ENCODE assay signal across 8 cellular contexts in genomic region chr16:56423584-56424403, GRCh38. TPM values are rescaled to one million over a fixed set of nuclear protein-coding genes. Genes with fewer than 3 reads are reported as not detected.
DNase-seq lines count a peak whose midpoint lies in the region; TF ChIP-seq lines count a peak whose summit lies in the region.

No MANE protein-coding gene starts in this region.

- peaks cover 43% of the 10 kb centered on the region for H3K4me1 Mint-ChIP-seq in activated naive CD4-positive, alpha-beta T cell treated with anti-CD3 and anti-CD28 coated beads, Interleukin-2, amount 10 ng/mL, durations not matched to agents 7 days and 5 days
- H3K4me1 Mint-ChIP-seq in endodermal cell (peaks cover 36% of the 10 kb centered on the region), neural progenitor cell (peaks cover 35% of the 10 kb centered on the region)

- H3K36me3 ChIP-seq in endodermal cell (ENCODE audit: control insufficient read depth, insufficient read depth, low read length): no peaks in the 10 kb centered on the region
- no peaks in the 10 kb centered on the region for H3K36me3 ChIP-seq in neural progenitor cell

- no peak for TF ChIP-seq CTCF in endodermal cell (conservative IDR thresholded peaks at IDR 0.05)
- TF ChIP-seq CTCF in neural progenitor cell (IDR thresholded peaks at IDR 0.05): no peak

- peak overlapping the region; percentile 88 for H3K4me2 ChIP-seq in neural progenitor cell

- DNase-seq in activated naive CD4-positive, alpha-beta T cell treated with anti-CD3 and anti-CD28 coated beads, Interleukin-2, amount 10 ng/mL, durations not matched to agents 7 days and 5 days: no peak
- no peak for DNase-seq in activated naive CD4-positive, alpha-beta T cell treated with anti-CD3 and anti-CD28 coated beads, Interleukin-2, amount 50 U/mL, for 16 hours
- no peak for DNase-seq in endodermal cell
- no peak for DNase-seq in neural progenitor cell (ENCODE audit: low spot score)
- DNase-seq in NCI-H1930 (lab: John Stamatoyannopoulos, UW): no peak
- no peak for DNase-seq in NCI-H1417 (lab: John Stamatoyannopoulos, UW)
- no peak for DNase-seq in cortex of kidney (lab: John Stamatoyannopoulos, UW)

- no peaks in the 10 kb centered on the region for H3K27me3 Mint-ChIP-seq in activated naive CD4-positive, alpha-beta T cell treated with anti-CD3 and anti-CD28 coated beads, Interleukin-2, amount 10 ng/mL, durations not matched to agents 7 days and 5 days
- H3K27me3 Mint-ChIP-seq in endodermal cell (ENCODE audit: insufficient read depth): no peaks in the 10 kb centered on the region
- H3K27me3 Mint-ChIP-seq in neural progenitor cell (ENCODE audit: insufficient read depth, low read depth): peaks cover 5% of the 10 kb centered on the region

- H2AFZ ChIP-seq in neural progenitor cell (replicated peaks): no peak overlapping the region

- H4K20me1 ChIP-seq in neural progenitor cell (ENCODE audit: low read depth): peaks cover 58% of the 10 kb centered on the region

- peaks cover 5% of the 10 kb centered on the region for H3K36me3 Mint-ChIP-seq in activated naive CD4-positive, alpha-beta T cell treated with anti-CD3 and anti-CD28 coated beads, Interleukin-2, amount 10 ng/mL, durations not matched to agents 7 days and 5 days
- H3K36me3 Mint-ChIP-seq in endodermal cell (ENCODE audit: low read depth): peaks cover under 1% of the 10 kb centered on the region
- no peaks in the 10 kb centered on the region for H3K36me3 Mint-ChIP-seq in neural progenitor cell

- no peaks in the 10 kb centered on the region for H3K9me3 Mint-ChIP-seq in activated naive CD4-positive, alpha-beta T cell treated with anti-CD3 and anti-CD28 coated beads, Interleukin-2, amount 10 ng/mL, durations not matched to agents 7 days and 5 days
- H3K9me3 Mint-ChIP-seq in endodermal cell (no peaks in the 10 kb centered on the region), neural progenitor cell (no peaks in the 10 kb centered on the region)

- H3K27me3 ChIP-seq in endodermal cell (ENCODE audit: control insufficient read depth, insufficient read depth, low read length, poor library complexity, severe bottlenecking): no peaks in the 10 kb centered on the region
- H3K27me3 ChIP-seq in neural progenitor cell: peaks cover 15% of the 10 kb centered on the region

- H3K9me3 ChIP-seq in endodermal cell (ENCODE audit: control insufficient read depth, low read length) (no peaks in the 10 kb centered on the region), neural progenitor cell (ENCODE audit: low read depth) (no peaks in the 10 kb centered on the region)

- CTCF ChIA-PET in activated naive CD4-positive, alpha-beta T cell treated with anti-CD3 and anti-CD28 coated beads, Interleukin-2, amount 10 ng/mL, durations not matched to agents 7 days and 5 days (lab: Charles Lee): no interaction called here

- peak; percentile 48; the same call in 1 of the 2 replicates for TF ChIP-seq POLR2A in Raji (IDR thresholded peaks at IDR 0.05; ENCODE audit: insufficient read depth, low read depth, low read length)

- WGBS in endodermal cell (ENCODE audit: insufficient coverage in 1 of 2, insufficient read length in 1 of 2), 2 experiments: 39 to 42% methylated on average over 6 to 7 of the region's 7 CpGs

- peaks cover 60% of the 10 kb centered on the region for H3K79me2 ChIP-seq in neural progenitor cell (ENCODE audit: low read depth)

- H3K27ac Mint-ChIP-seq in activated naive CD4-positive, alpha-beta T cell treated with anti-CD3 and anti-CD28 coated beads, Interleukin-2, amount 10 ng/mL, durations not matched to agents 7 days and 5 days: peak overlapping the region; percentile 81
- H3K27ac Mint-ChIP-seq in endodermal cell (peak overlapping the region; percentile 92), neural progenitor cell (peak overlapping the region; percentile 95)

- H3K27ac ChIP-seq in endodermal cell (ENCODE audit: low read depth, low read length) (no peak overlapping the region), neural progenitor cell (no peak overlapping the region)

- H3F3A ChIP-seq in neural progenitor cell (ENCODE audit: low read depth): peaks cover 39% of the 10 kb centered on the region

- H3K9ac ChIP-seq in endodermal cell (ENCODE audit: extremely low read depth, low read length, poor library complexity, severe bottlenecking): peak overlapping the region; percentile 50
- H3K9ac ChIP-seq in neural progenitor cell: no peak overlapping the region

- peak overlapping the region; percentile 98 for H3K4me3 Mint-ChIP-seq in activated naive CD4-positive, alpha-beta T cell treated with anti-CD3 and anti-CD28 coated beads, Interleukin-2, amount 10 ng/mL, durations not matched to agents 7 days and 5 days
- H3K4me3 Mint-ChIP-seq in endodermal cell (peak overlapping the region; percentile 82), neural progenitor cell (peak overlapping the region; percentile 99)

- peaks cover 10% of the 10 kb centered on the region for H3K4me1 ChIP-seq in endodermal cell (ENCODE audit: control insufficient read depth, insufficient read depth, low read length)
- peaks cover 21% of the 10 kb centered on the region for H3K4me1 ChIP-seq in neural progenitor cell

- H3K4me3 ChIP-seq in endodermal cell (ENCODE audit: low read length): peak overlapping the region; percentile 90
- peak overlapping the region; percentile 93 for H3K4me3 ChIP-seq in neural progenitor cell

RNA-seq across cellular contexts. Expression of gene AMFR, which starts 1.6 kb away (rescaled TPM):
- total RNA-seq in endodermal cell (10 to 100 TPM; 77.0 to 81.6 TPM), neural progenitor cell (ENCODE audit: low replicate concordance) (38.7 and 51.3 TPM in 2 replicates)
- 47.2 TPM for polyA plus RNA-seq in endodermal cell (2013, experiment 1 of 2)
- polyA plus RNA-seq in endodermal cell (2013, experiment 2 of 2): 37.9 TPM

RNA-seq across cellular contexts. Expression of gene NUDT21, which starts 27.3 kb away (rescaled TPM):
- total RNA-seq in endodermal cell: 100 to 1,000 TPM; 177 to 185 TPM
- polyA plus RNA-seq in endodermal cell (2013, experiment 1 of 2): 141 TPM
- polyA plus RNA-seq in endodermal cell (2013, experiment 2 of 2): 121 TPM
- total RNA-seq in neural progenitor cell (ENCODE audit: low replicate concordance): 165 and 256 TPM in 2 replicates

RNA-seq across cellular contexts. Expression of gene OGFOD1, which starts 27.6 kb away (rescaled TPM):
- total RNA-seq in endodermal cell (10 to 100 TPM; 54.3 to 55.1 TPM), neural progenitor cell (ENCODE audit: low replicate concordance) (65.8 and 73.4 TPM in 2 replicates)
- polyA plus RNA-seq in endodermal cell (2013, experiment 1 of 2): 58.7 TPM
- polyA plus RNA-seq in endodermal cell (2013, experiment 2 of 2): 54.6 TPM
